In the genomic region with DNA sequence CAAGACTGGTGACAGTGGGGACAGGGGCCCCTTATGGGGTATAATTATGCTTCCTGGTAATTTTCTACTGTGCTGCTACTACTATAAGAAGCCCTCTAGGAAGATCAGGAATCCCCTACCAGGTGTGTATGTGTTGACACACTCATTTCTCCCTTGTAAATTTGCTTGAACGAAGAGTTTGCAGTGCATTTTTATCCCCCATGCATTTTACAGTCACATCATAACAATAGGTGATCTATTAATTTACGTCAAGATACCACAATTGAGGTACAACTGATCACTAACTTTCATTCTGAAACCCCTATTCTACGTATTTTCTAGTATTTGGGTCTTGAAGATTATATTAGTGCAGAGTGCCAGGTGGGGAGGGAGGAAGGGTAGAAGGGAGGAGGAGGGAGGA, we compare ENCODE assay signal across 18 cellular contexts.
DNase-seq lines count a peak whose midpoint lies in the region; ATAC-seq and TF ChIP-seq lines count a peak whose summit lies in the region.
"Had no signal": no experiment of that assay in that cellular context is flagged by ENCODE, and none has a peak within 500 bp of the region (broad histone marks: within the 10 kb centered on the region; RNA-seq: fewer than 3 reads in every experiment).

No MANE protein-coding gene starts in this region.

- no peaks in the 10 kb centered on the region for H3K9me3 ChIP-seq in spleen
- H3K9me3 ChIP-seq: Peyer's patch, upper lobe of right lung had no signal

- ATAC-seq in GM18508 (IDR thresholded peaks at IDR 0.05; ENCODE audit: insufficient read depth, unreplicated experiment) (peak; percentile 68), GM19468 (IDR thresholded peaks at IDR 0.05; ENCODE audit: extremely low read depth, unreplicated experiment) (peak; percentile 37), HG02852 (IDR thresholded peaks at IDR 0.05; ENCODE audit: unreplicated experiment) (peak; percentile 54), HG03457 (IDR thresholded peaks at IDR 0.05; ENCODE audit: unreplicated experiment) (peak; percentile 83)
- ATAC-seq: natural killer cell treated with Interleukin-12 subunit alpha and Interleukin-12 subunit beta and Interleukin-15 and Interleukin-18, amount 100 ng/mL, for 72 hours; T-helper 17 cell; upper lobe of right lung had no signal

- no peak overlapping the region for H3K27ac ChIP-seq in spleen
- H3K27ac ChIP-seq: HL-60, upper lobe of right lung had no signal

- TF ChIP-seq CTCF in spleen (IDR thresholded peaks at IDR 0.05 in 8 of 11, conservative IDR thresholded peaks at IDR 0.05 in 3 of 11) (no peak), GM13976 (IDR thresholded peaks at IDR 0.05; ENCODE audit: borderline replicate concordance, control extremely low read depth, extremely low read depth, insufficient read depth, missing control alignments) (no peak)

- TF ChIP-seq POLR2A in spleen (IDR thresholded peaks at IDR 0.05), result no peak

- H3K4me3 ChIP-seq in spleen, result no peak overlapping the region
- H3K4me3 ChIP-seq: upper lobe of right lung had no signal

- peaks cover 0 to 26% (median 0%) of the 10 kb centered on the region in 7 donors for H3K27me3 ChIP-seq in spleen (replicated peaks in 1 of 7)
- H3K27me3 ChIP-seq: Peyer's patch, upper lobe of right lung had no signal

- intact Hi-C loops in spleen (cut with DNase I; ENCODE audit: low total_unique reads), result no loop called here

- POLR2A ChIA-PET in HEK293T (lab: Yijun Ruan, JAX), result no interaction called here

- DNase-seq in spleen (no peak), HEK293T (ENCODE audit: extremely low spot score) (no peak), Kasumi-1 (lab: John Stamatoyannopoulos, UW) (no peak), GM13976 (ENCODE audit: low spot score) (no peak)
- DNase-seq: activated CD4-positive, alpha-beta T cell treated with anti-CD3 and anti-CD28 coated beads, Interleukin-2, amount 10 ng/mL, durations not matched to agents 24 days and 14 days; anterior cingulate cortex; COR-L47; NCI-H187 treated with DMSO at 0.1 percent for 48 hours; NCI-H524; Peyer's patch; T-helper 17 cell; upper lobe of right lung had no signal

- 74 to 89% (median 82%) methylated on average over 3 of the region's 3 CpGs for WGBS in spleen, 5 donors

- CTCF ChIA-PET in HEK293T (lab: Yijun Ruan, JAX), result interaction anchor here (0.7 kb wide), 1 partner anchor 74 kb away, joined by 4 read pairs; no protein-coding TSS in a partner anchor

- peaks cover 0 to 12% (median 2%) of the 10 kb centered on the region in 6 donors for H3K4me1 ChIP-seq in spleen
- H3K4me1 ChIP-seq: Peyer's patch, upper lobe of right lung had no signal

- in situ Hi-C loops in GM13976 (cut with MboI; ENCODE audit: low sequenced_read_pairs, unreplicated experiment), result no loop called here

- H3K36me3 ChIP-seq in spleen, result no peaks in the 10 kb centered on the region
- H3K36me3 ChIP-seq: Peyer's patch, upper lobe of right lung had no signal

TF ChIP-seq in HEK293T, 16 proteins besides CTCF, POLR2A, EP300 and RAD21:
- TF ChIP-seq FOXA1 (IDR thresholded peaks at IDR 0.05), result no peak
- TF ChIP-seq FOXM1 (IDR thresholded peaks at IDR 0.05; ENCODE audit: borderline replicate concordance), result no peak
- no peak for TF ChIP-seq SUZ12 (IDR thresholded peaks at IDR 0.05)
- no peak for TF ChIP-seq HDGF (IDR thresholded peaks at IDR 0.05; ENCODE audit: borderline replicate concordance)
